Comparison of ENCODE assay signal across 8 cellular contexts in genomic region chr3:169146112-169146665, GRCh38.
DNase-seq lines count a peak whose midpoint lies in the region; ATAC-seq, FAIRE-seq and TF ChIP-seq lines count a peak whose summit lies in the region.

No MANE protein-coding gene starts in this region.

- no peak overlapping the region for H3K56ac ChIP-seq in H1 (replicated peaks; ENCODE audit: insufficient read length, low read depth, low read length)

- CTCF ChIA-PET in H1 (lab: Charles Lee; ENCODE audit: partially characterized antibody): interaction anchor here (0.8 to 7.1 kb wide), 7 partner anchors 14 to 532 kb away, joined by 3 to 69 read pairs (median 3); no protein-coding TSS in a partner anchor

- H3K9ac ChIP-seq in H1 (replicated peaks in 1 of 4; ENCODE audit: extremely low read depth in 1 of 4, low read depth in 3 of 4, low read length in 3 of 4): no peak overlapping the region; a peak in 1 of 7 replicates

- H4K8ac ChIP-seq in H1 (ENCODE audit: extremely low read depth, insufficient read depth, low read length): peak overlapping the region; percentile 62

- peak overlapping the region; percentile 36; the same call in 1 of the 2 replicates for H2AFZ ChIP-seq in H1 (ENCODE audit: low read length)

- no peak overlapping the region for H2BK5ac ChIP-seq in H1 (ENCODE audit: low read depth, low read length)

- no peak overlapping the region for H3K18ac ChIP-seq in H1 (ENCODE audit: extremely low read depth, low read length)

- no peak overlapping the region for H2BK12ac ChIP-seq in H1 (ENCODE audit: low read depth, low read length)

- peak; percentile 2 for DNase-seq in stimulated activated CD4-positive, alpha-beta T cell treated with anti-CD3 and anti-CD28 coated beads, Interleukin-12 subunit alpha, Interleukin-12 subunit beta, amount 100 ng/mL, for 4 hours
- DNase-seq in stimulated activated CD4-positive, alpha-beta T cell treated with anti-CD3 and anti-CD28 coated beads, Interleukin-4, amount 100 ng/mL, for 4 hours: no peak
- peak; percentile 66 to 67 for DNase-seq in SJSA1 (ENCODE audit: low read depth in 1 of 2, low spot score in 2 of 2)
- DNase-seq in H1 (ENCODE audit: low read depth in 1 of 2, low spot score in 2 of 2): peak in 1 of 2 experiments; percentile 62
- DNase-seq in mesenteric fat pad (ENCODE audit: low spot score): peak; percentile 89

- H2BK15ac ChIP-seq in H1 (ENCODE audit: low read length): no peak overlapping the region

- POLR2A ChIA-PET in H1 (lab: Charles Lee; ENCODE audit: partially characterized antibody): interaction anchor here (0.9 to 1.0 kb wide), 2 partner anchors 36 to 72 kb away, joined by 3 read pairs; no protein-coding TSS in a partner anchor

- H2AK5ac ChIP-seq in H1 (ENCODE audit: low read depth, low read length): no peak overlapping the region

- H3K4me2 ChIP-seq in H1 (ENCODE audit: insufficient read depth in 1 of 2, low read depth in 2 of 2, low read length in 2 of 2): peak overlapping the region; percentile 80 to 96

- no peak for TF ChIP-seq EP300 in H1 (IDR thresholded peaks at IDR 0.05; ENCODE audit: borderline replicate concordance in 1 of 2, low read depth in 2 of 2, low read length in 2 of 2)

- no peak overlapping the region for H2BK20ac ChIP-seq in H1 (ENCODE audit: low read length)

- H3K36me3 ChIP-seq in SJSA1: peaks cover 10% of the 10 kb centered on the region
- no peaks in the 10 kb centered on the region for H3K36me3 ChIP-seq in H1 (ENCODE audit: control insufficient read depth in 2 of 4, insufficient read depth in 4 of 4, low read length in 3 of 4)
- H3K36me3 ChIP-seq in urinary bladder (ENCODE audit: insufficient read depth): no peaks in the 10 kb centered on the region

- H3K27ac ChIP-seq in SJSA1 (peak overlapping the region; percentile 59), H1 (ENCODE audit: low read depth, low read length) (no peak overlapping the region), urinary bladder (ENCODE audit: low read depth) (peak overlapping the region; percentile 14)

- H3K23me2 ChIP-seq in H1 (ENCODE audit: low read depth, low read length): peaks cover 9% of the 10 kb centered on the region

- WGBS in H1 (ENCODE audit: extremely low coverage in 1 of 2, insufficient coverage in 1 of 2, insufficient read length in 1 of 2, insufficient replicate concordance in 2 of 2, low coverage in 1 of 2, low lambda C conversion rate in 2 of 2, missing lambda C conversion rate in 1 of 2), 2 experiments: 1% methylated on average over 38 of the region's 40 CpGs; no CpG with 5 or more reads in 1 of the 2 experiments
- 2% methylated on average over 40 of the region's 40 CpGs for WGBS in urinary bladder

- H3K9me3 ChIP-seq in SJSA1 (replicated peaks): no peaks in the 10 kb centered on the region
- H3K9me3 ChIP-seq in H1 (ENCODE audit: insufficient read depth in 2 of 2, low read depth in 1 of 2, low read length in 1 of 2): no peaks in the 10 kb centered on the region

- no peak overlapping the region for H4K5ac ChIP-seq in H1 (ENCODE audit: insufficient read length, low read depth, low read length)

- no peak overlapping the region for H3K4ac ChIP-seq in H1 (replicated peaks; ENCODE audit: insufficient read length, low read depth, low read length)

- no peak overlapping the region for H4K91ac ChIP-seq in H1 (replicated peaks; ENCODE audit: insufficient read length, low read length)

- H3K79me2 ChIP-seq in H1 (ENCODE audit: control insufficient read depth in 1 of 2, insufficient read depth in 2 of 2, low read length in 2 of 2): no peaks in the 10 kb centered on the region

- peaks cover 0 to 3% of the 10 kb centered on the region in 2 experiments for H4K20me1 ChIP-seq in H1 (replicated peaks in 1 of 2; ENCODE audit: control insufficient read depth in 1 of 2, insufficient read depth in 2 of 2, low read length in 2 of 2)

- no peak overlapping the region for H3K23ac ChIP-seq in H1 (ENCODE audit: insufficient read length)

- H3K14ac ChIP-seq in H1 (ENCODE audit: insufficient read length): no peak overlapping the region

- no peaks in the 10 kb centered on the region for H3K79me1 ChIP-seq in H1 (ENCODE audit: low read depth, low read length)

- ATAC-seq in GM19035 (IDR thresholded peaks at IDR 0.05; ENCODE audit: unreplicated experiment): no peak
- ATAC-seq in HG03045 (IDR thresholded peaks at IDR 0.05; ENCODE audit: unreplicated experiment): no peak

- FAIRE-seq in H1 (lab: Jason Lieb, UNC): no peak

- H3K4me3 ChIP-seq in SJSA1 (peak overlapping the region; percentile 72), H1 (ENCODE audit: extremely low read depth in 1 of 4, insufficient read depth in 2 of 4, low read depth in 3 of 4, low read length in 4 of 4) (peak overlapping the region; percentile 48 to 68 (median 62); a peak in 7 of 8 replicates), urinary bladder (ENCODE audit: low read depth, low read length) (peak overlapping the region; percentile 44)

- no peak for TF ChIP-seq RAD21 in H1 (IDR thresholded peaks at IDR 0.05 in 1 of 2, conservative IDR thresholded peaks at IDR 0.05 in 1 of 2; ENCODE audit: low read depth in 2 of 2, low read length in 2 of 2)

- no peak for TF ChIP-seq CTCF in H1 (IDR thresholded peaks at IDR 0.05; ENCODE audit: control extremely low read depth in 1 of 3, insufficient read depth in 1 of 3, low read depth in 1 of 3, low read length in 3 of 3)

- H3K4me1 ChIP-seq in SJSA1 (replicated peaks) (peaks cover 19% of the 10 kb centered on the region), H1 (replicated peaks in 1 of 4; ENCODE audit: control insufficient read depth in 3 of 4, insufficient read depth in 4 of 4, low read length in 3 of 4) (peaks cover 0 to 12% (median under 1%) of the 10 kb centered on the region in 4 experiments; a peak in 3 of 7 replicates), urinary bladder (ENCODE audit: insufficient read depth) (no peaks in the 10 kb centered on the region)

- no peak for TF ChIP-seq POLR2A in H1 (IDR thresholded peaks at IDR 0.05; ENCODE audit: control extremely low read depth in 1 of 2, low read depth in 2 of 2, low read length in 2 of 2)

- no peaks in the 10 kb centered on the region for H3K27me3 ChIP-seq in SJSA1 (replicated peaks)
- peaks cover 11 to 49% (median 26%) of the 10 kb centered on the region in 4 experiments for H3K27me3 ChIP-seq in H1 (replicated peaks in 1 of 4; ENCODE audit: control insufficient read depth in 3 of 4, extremely low read depth in 1 of 4, insufficient read depth in 3 of 4, low read length in 3 of 4)

- H2BK120ac ChIP-seq in H1 (replicated peaks; ENCODE audit: low read depth, low read length): no peak overlapping the region

TF ChIP-seq in H1, 55 proteins besides CTCF, POLR2A, EP300 and RAD21 (continues in another document):
- TF ChIP-seq PHF8 (conservative IDR thresholded peaks at IDR 0.05; ENCODE audit: low read depth, low read length) (no peak), TEAD4 (IDR thresholded peaks at IDR 0.05; ENCODE audit: low read depth, low read length) (peak; percentile 22; the same call in 1 of the 2 replicates), CTBP2 (IDR thresholded peaks at IDR 0.05; ENCODE audit: borderline replicate concordance, insufficient read depth, insufficient read length, low read length) (peak; percentile 83), TBP (IDR thresholded peaks at IDR 0.05; ENCODE audit: low read depth, low read length) (peak; percentile 56; the same call in 1 of the 2 replicates), KDM5A (IDR thresholded peaks at IDR 0.05; ENCODE audit: low read length) (no peak), SAP30 (IDR thresholded peaks at IDR 0.05; ENCODE audit: insufficient read depth, insufficient replicate concordance, low read length) (peak; percentile 26), TAF7 (optimal IDR thresholded peaks at IDR 0.05; ENCODE audit: borderline replicate concordance, low read depth, low read length) (no peak), SRF (IDR thresholded peaks at IDR 0.05; ENCODE audit: low read depth, low read length) (no peak), HDAC6 (IDR thresholded peaks at IDR 0.05; ENCODE audit: low read depth, low read length) (no peak), KDM4A (IDR thresholded peaks at IDR 0.05; ENCODE audit: low read depth, low read length, severe bottlenecking) (peak; percentile 59), EZH2 (IDR thresholded peaks at IDR 0.05; ENCODE audit: low read depth, low read length, severe bottlenecking) (peak; percentile 91), SUZ12 (IDR thresholded peaks at IDR 0.05; ENCODE audit: low read length) (peak; percentile 79; the same call in 1 of the 2 replicates)

Comparison
In these comparisons a context has a peak if more than half of its experiments do, and no peak if none do; other contexts are left out.
1. DNase-seq: peak in stimulated activated CD4-positive, alpha-beta T cell treated with anti-CD3 and anti-CD28 coated beads, Interleukin-12 subunit alpha, Interleukin-12 subunit beta, amount 100 ng/mL, for 4 hours (single experiment), SJSA1 (2 of 2) and mesenteric fat pad (single experiment); none in stimulated activated CD4-positive, alpha-beta T cell treated with anti-CD3 and anti-CD28 coated beads, Interleukin-4, amount 100 ng/mL, for 4 hours (0 of 2).
2. Peak in every context shown above with its lines, with median percentiles within 50 percentile points of each other: H3K4me3 ChIP-seq.